26 cellular contexts compared by ENCODE assay signal in genomic region chr22:28358244-28358777, GRCh38.
"Had no signal": no experiment of that assay in that cellular context is flagged by ENCODE, and none has a peak within 500 bp of the region (broad histone marks: within the 10 kb centered on the region; RNA-seq: fewer than 3 reads in every experiment).

No MANE protein-coding gene starts in this region.

- H3K4me1 ChIP-seq: body of pancreas, colonic mucosa, spleen, tibial nerve had no signal

- DNase-seq: activated CD4-positive, alpha-beta T cell treated with anti-CD3 and anti-CD28 coated beads for 36 hours; activated CD4-positive, CD25-positive, alpha-beta regulatory T cell; activated CD8-positive, alpha-beta memory T cell treated with anti-CD3 and anti-CD28 coated beads, Interleukin-2, amount 10 ng/mL, durations not matched to agents 7 days and 5 days; activated CD8-positive, alpha-beta T cell treated with anti-CD3 and anti-CD28 coated beads, Interleukin-2, amount 10 ng/mL, durations not matched to agents 7 days and 5 days; activated naive CD4-positive, alpha-beta T cell; activated T-cell treated with anti-CD3 and anti-CD28 coated beads, Interleukin-2, amount 50 U/mL, for 72 hours; anterior cingulate cortex; body of pancreas; cerebellar nuclear complex; colonic mucosa; effector CD8-positive, alpha-beta T cell; kidney glomerular epithelial cell; left ventricle myocardium inferior; mammary epithelial cell; ovary; right cardiac atrium; spleen; stimulated activated CD4-positive, alpha-beta T cell treated with anti-CD3 and anti-CD28 coated beads, Interleukin-2, amount 100 ng/mL, for 48 hours; stimulated activated naive CD4-positive, alpha-beta T cell treated with Interleukin-2 at 50 U/mL for 16 hours had no signal

- H3K27me3 Mint-ChIP-seq: activated CD4-positive, alpha-beta T cell treated with anti-CD3 and anti-CD28 coated beads for 36 hours; progenitor cell of endocrine pancreas had no signal

- H3K27me3 ChIP-seq: body of pancreas, cardiac muscle cell, colonic mucosa, ovary, spleen, tibial nerve had no signal

- H3K27ac ChIP-seq: body of pancreas, cardiac muscle cell, colonic mucosa, epithelial cell of prostate, left ventricle myocardium inferior, ovary, spleen, tibial nerve had no signal

- H3K27ac Mint-ChIP-seq: activated CD4-positive, alpha-beta T cell treated with anti-CD3 and anti-CD28 coated beads for 36 hours; activated CD8-positive, alpha-beta memory T cell treated with anti-CD3 and anti-CD28 coated beads, Interleukin-2, amount 10 ng/mL, durations not matched to agents 7 days and 5 days; activated CD8-positive, alpha-beta T cell treated with anti-CD3 and anti-CD28 coated beads, Interleukin-2, amount 10 ng/mL, durations not matched to agents 7 days and 5 days; activated naive CD4-positive, alpha-beta T cell treated with anti-CD3 and anti-CD28 coated beads, Interleukin-2, amount 50 U/mL, for 72 hours; activated T-cell treated with anti-CD3 and anti-CD28 coated beads, Interleukin-2, amount 50 U/mL, for 72 hours; progenitor cell of endocrine pancreas; T-helper 2 cell treated with Interferon-gamma antibody and Interleukin-4, amounts not matched to agents 5 μg/mL and 100 μg/mL, for 36 hours had no signal

- H3K9me3 ChIP-seq: body of pancreas, colonic mucosa had no signal

- H3K4me3 ChIP-seq: body of pancreas, cardiac muscle cell, colonic mucosa, left ventricle myocardium inferior, ovary, spleen, tibial nerve had no signal

- ATAC-seq: activated CD4-positive, alpha-beta T cell treated with anti-CD3 and anti-CD28 coated beads for 36 hours; activated CD8-positive, alpha-beta memory T cell treated with anti-CD3 and anti-CD28 coated beads, Interleukin-2, amount 10 ng/mL, durations not matched to agents 7 days and 5 days; activated CD8-positive, alpha-beta T cell treated with anti-CD3 and anti-CD28 coated beads, Interleukin-2, amount 10 ng/mL, durations not matched to agents 7 days and 5 days; activated naive CD4-positive, alpha-beta T cell treated with anti-CD3 and anti-CD28 coated beads, Interleukin-2, amount 50 U/mL, for 72 hours; activated T-cell treated with anti-CD3 and anti-CD28 coated beads, Interleukin-2, amount 50 U/mL, for 72 hours; body of pancreas; right cardiac atrium had no signal

- H3K4me1 Mint-ChIP-seq: nephron had no signal

- H3K36me3 ChIP-seq: cardiac muscle cell, colonic mucosa, left ventricle myocardium inferior, ovary, spleen, tibial nerve had no signal

- H3K4me3 Mint-ChIP-seq: activated CD4-positive, alpha-beta T cell treated with anti-CD3 and anti-CD28 coated beads for 36 hours; activated CD8-positive, alpha-beta memory T cell treated with anti-CD3 and anti-CD28 coated beads, Interleukin-2, amount 10 ng/mL, durations not matched to agents 7 days and 5 days; activated CD8-positive, alpha-beta T cell treated with anti-CD3 and anti-CD28 coated beads, Interleukin-2, amount 10 ng/mL, durations not matched to agents 7 days and 5 days; activated T-cell treated with anti-CD3 and anti-CD28 coated beads, Interleukin-2, amount 50 U/mL, for 72 hours; nephron; T-helper 2 cell treated with Interferon-gamma antibody and Interleukin-4, amounts not matched to agents 5 μg/mL and 100 μg/mL, for 36 hours had no signal
